In the genomic region with DNA sequence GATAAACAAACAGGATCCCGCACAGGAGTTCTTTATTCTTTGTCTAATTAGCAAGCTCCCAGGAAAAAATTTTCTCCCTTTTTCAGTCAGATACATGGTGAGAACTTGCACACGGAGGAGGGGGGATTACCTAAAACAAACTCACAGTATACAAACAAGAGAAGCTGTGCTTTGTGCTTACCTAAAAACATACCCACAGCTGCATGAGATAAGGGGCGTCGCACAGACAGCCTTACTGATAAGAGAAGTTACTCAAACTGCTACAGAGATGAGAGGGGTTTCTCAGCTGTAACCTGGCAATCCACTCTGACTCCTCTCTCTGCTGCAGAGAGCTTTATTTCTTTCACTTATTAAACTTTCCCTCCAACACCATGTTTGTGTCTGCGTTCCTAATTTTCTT, we compare ENCODE assay signal across 1 cellular context.
TF ChIP-seq lines count a peak whose summit lies in the region.

No MANE protein-coding gene starts in this region.

TF ChIP-seq in K562, 482 proteins besides CTCF, POLR2A, EP300 and RAD21 (continued from another document):
- TF ChIP-seq ZBTB11 (CRISPR knock-in tag; IDR thresholded peaks at IDR 0.05) = 0 out of 6 replicates have a peak, but pooled peaks of 1 of the 3 experiments have one; percentile 41
- TF ChIP-seq, protein P1, sequence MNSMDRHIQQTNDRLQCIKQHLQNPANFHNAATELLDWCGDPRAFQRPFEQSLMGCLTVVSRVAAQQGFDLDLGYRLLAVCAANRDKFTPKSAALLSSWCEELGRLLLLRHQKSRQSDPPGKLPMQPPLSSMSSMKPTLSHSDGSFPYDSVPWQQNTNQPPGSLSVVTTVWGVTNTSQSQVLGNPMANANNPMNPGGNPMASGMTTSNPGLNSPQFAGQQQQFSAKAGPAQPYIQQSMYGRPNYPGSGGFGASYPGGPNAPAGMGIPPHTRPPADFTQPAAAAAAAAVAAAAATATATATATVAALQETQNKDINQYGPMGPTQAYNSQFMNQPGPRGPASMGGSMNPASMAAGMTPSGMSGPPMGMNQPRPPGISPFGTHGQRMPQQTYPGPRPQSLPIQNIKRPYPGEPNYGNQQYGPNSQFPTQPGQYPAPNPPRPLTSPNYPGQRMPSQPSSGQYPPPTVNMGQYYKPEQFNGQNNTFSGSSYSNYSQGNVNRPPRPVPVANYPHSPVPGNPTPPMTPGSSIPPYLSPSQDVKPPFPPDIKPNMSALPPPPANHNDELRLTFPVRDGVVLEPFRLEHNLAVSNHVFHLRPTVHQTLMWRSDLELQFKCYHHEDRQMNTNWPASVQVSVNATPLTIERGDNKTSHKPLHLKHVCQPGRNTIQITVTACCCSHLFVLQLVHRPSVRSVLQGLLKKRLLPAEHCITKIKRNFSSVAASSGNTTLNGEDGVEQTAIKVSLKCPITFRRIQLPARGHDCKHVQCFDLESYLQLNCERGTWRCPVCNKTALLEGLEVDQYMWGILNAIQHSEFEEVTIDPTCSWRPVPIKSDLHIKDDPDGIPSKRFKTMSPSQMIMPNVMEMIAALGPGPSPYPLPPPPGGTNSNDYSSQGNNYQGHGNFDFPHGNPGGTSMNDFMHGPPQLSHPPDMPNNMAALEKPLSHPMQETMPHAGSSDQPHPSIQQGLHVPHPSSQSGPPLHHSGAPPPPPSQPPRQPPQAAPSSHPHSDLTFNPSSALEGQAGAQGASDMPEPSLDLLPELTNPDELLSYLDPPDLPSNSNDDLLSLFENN (IDR thresholded peaks at IDR 0.05; ENCODE audit: low read depth in 2 of 2, low read length in 2 of 2) = peak in 1 of 2 experiments; percentile 75; a peak in 2 of 4 replicates
- TF ChIP-seq GATA2 (CRISPR knock-in tag; IDR thresholded peaks at IDR 0.05) = peak; percentile 68
- TF ChIP-seq TRIM28 (IDR thresholded peaks at IDR 0.05) = no peak
- TF ChIP-seq SMAD4 (CRISPR knock-in tag; conservative IDR thresholded peaks at IDR 0.05) = peak; percentile 68
- TF ChIP-seq, protein P2, sequence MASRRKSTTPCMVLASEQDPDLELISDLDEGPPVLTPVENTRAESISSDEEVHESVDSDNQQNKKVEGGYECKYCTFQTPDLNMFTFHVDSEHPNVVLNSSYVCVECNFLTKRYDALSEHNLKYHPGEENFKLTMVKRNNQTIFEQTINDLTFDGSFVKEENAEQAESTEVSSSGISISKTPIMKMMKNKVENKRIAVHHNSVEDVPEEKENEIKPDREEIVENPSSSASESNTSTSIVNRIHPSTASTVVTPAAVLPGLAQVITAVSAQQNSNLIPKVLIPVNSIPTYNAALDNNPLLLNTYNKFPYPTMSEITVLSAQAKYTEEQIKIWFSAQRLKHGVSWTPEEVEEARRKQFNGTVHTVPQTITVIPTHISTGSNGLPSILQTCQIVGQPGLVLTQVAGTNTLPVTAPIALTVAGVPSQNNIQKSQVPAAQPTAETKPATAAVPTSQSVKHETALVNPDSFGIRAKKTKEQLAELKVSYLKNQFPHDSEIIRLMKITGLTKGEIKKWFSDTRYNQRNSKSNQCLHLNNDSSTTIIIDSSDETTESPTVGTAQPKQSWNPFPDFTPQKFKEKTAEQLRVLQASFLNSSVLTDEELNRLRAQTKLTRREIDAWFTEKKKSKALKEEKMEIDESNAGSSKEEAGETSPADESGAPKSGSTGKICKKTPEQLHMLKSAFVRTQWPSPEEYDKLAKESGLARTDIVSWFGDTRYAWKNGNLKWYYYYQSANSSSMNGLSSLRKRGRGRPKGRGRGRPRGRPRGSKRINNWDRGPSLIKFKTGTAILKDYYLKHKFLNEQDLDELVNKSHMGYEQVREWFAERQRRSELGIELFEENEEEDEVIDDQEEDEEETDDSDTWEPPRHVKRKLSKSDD (conservative IDR thresholded peaks at IDR 0.05; ENCODE audit: low read length) = no peak
- TF ChIP-seq BMI1 (IDR thresholded peaks at IDR 0.05; ENCODE audit: low read length) = no peak
- TF ChIP-seq AFF1 (IDR thresholded peaks at IDR 0.05; ENCODE audit: low read depth in 1 of 2, partially characterized antibody in 2 of 2) = peak in 1 of 2 experiments; percentile 17
- TF ChIP-seq ZFP30 (CRISPR knock-in tag; IDR thresholded peaks at IDR 0.05; ENCODE audit: borderline replicate concordance) = no peak
- no peak for TF ChIP-seq ATF1 (CRISPR knock-in tag; IDR thresholded peaks at IDR 0.05)
- TF ChIP-seq ATF1 (tag; IDR thresholded peaks at IDR 0.05) = 0 out of 2 replicates have a peak, but pooled peaks have one; percentile 19
- TF ChIP-seq ZNF124 (CRISPR knock-in tag; IDR thresholded peaks at IDR 0.05) = no peak
- peak; percentile 25; the same call in 1 of the 2 replicates for TF ChIP-seq ZNF644 (tag; IDR thresholded peaks at IDR 0.05; ENCODE audit: low read depth)
- TF ChIP-seq PRDM10 (IDR thresholded peaks at IDR 0.05; ENCODE audit: partially characterized antibody) = peak; percentile 17
- TF ChIP-seq RBBP5 (IDR thresholded peaks at IDR 0.05; ENCODE audit: borderline replicate concordance, insufficient read depth, low read length, poor library complexity, severe bottlenecking) = no peak
- peak; percentile 37; the same call in 1 of the 2 replicates for TF ChIP-seq FOSL1 (tag; conservative IDR thresholded peaks at IDR 0.05)
- no peak for TF ChIP-seq ZNF41 (CRISPR knock-in tag; conservative IDR thresholded peaks at IDR 0.05)
- TF ChIP-seq TEAD4 (IDR thresholded peaks at IDR 0.05; ENCODE audit: low read length) = peak; percentile 94
- TF ChIP-seq TEAD4 (CRISPR knock-in tag; IDR thresholded peaks at IDR 0.05; ENCODE audit: borderline replicate concordance) = no peak
- TF ChIP-seq HIVEP1 (CRISPR knock-in tag; IDR thresholded peaks at IDR 0.05) = no peak
- no peak for TF ChIP-seq ETS2 (tag; IDR thresholded peaks at IDR 0.05; ENCODE audit: borderline replicate concordance, poor library complexity, severe bottlenecking)
- TF ChIP-seq PTBP1 (IDR thresholded peaks at IDR 0.05; ENCODE audit: low read depth, low read length) = no peak
- no peak for TF ChIP-seq THRAP3 (IDR thresholded peaks at IDR 0.05; ENCODE audit: borderline replicate concordance)
- TF ChIP-seq CC2D1A (IDR thresholded peaks at IDR 0.05) = 0 out of 2 replicates have a peak, but pooled peaks have one; percentile 24
- TF ChIP-seq ZNF140 (CRISPR knock-in tag; IDR thresholded peaks at IDR 0.05) = no peak
